Comparison of ENCODE assay signal across 21 cellular contexts in the genomic region with DNA sequence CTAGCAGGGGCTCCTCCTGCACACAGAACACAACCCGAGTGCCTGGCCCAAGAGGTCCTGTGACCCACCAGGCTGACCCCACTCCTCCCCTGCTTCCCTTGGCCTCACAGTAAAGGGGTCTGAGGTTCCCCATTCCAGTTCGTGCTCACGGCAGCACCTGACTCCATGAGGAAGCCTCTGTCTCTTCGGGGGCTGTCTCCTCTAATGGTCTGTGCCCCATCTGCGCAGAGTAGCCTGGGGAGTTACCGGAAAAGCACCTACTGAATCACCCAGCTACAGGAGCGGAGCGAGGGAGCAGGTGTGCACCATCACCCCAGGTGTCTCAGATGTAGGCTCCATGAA.
A peak's percentile ranks its signal among the peaks of the same experiment; 100 is the strongest.
DNase-seq lines count a peak whose midpoint lies in the region; ATAC-seq, FAIRE-seq and TF ChIP-seq lines count a peak whose summit lies in the region.
"Had no signal": no experiment of that assay in that cellular context is flagged by ENCODE, and none has a peak within 500 bp of the region (broad histone marks: within the 10 kb centered on the region; RNA-seq: fewer than 3 reads in every experiment).

No MANE protein-coding gene starts in this region.

- no peaks in the 10 kb centered on the region for H3K27me3 ChIP-seq in pancreas
- no peaks in the 10 kb centered on the region for H3K27me3 ChIP-seq in HAP-1 (ENCODE audit: low read depth)
- no peaks in the 10 kb centered on the region for H3K27me3 ChIP-seq in A673 (replicated peaks; ENCODE audit: insufficient read depth, low read depth, low read length, poor library complexity)
- H3K27me3 ChIP-seq: heart right ventricle, tibial artery had no signal

- in situ Hi-C loops in HAP-1 (cut with MboI; ENCODE audit: low sequenced_read_pairs) = no loop called here

- intact Hi-C loops in activated CD4-positive, alpha-beta T cell treated with anti-CD3 and anti-CD28 coated beads for 36 hours (cut with DNase I, micrococcal nuclease) = no loop called here
- intact Hi-C loops in pancreas (cut with DNase I) (no loop called here), A673 (cut with micrococcal nuclease; ENCODE audit: unreplicated experiment) (no loop called here)

- TF ChIP-seq CTCF in pancreas (IDR thresholded peaks at IDR 0.05) (no peak), A673 (conservative IDR thresholded peaks at IDR 0.05; ENCODE audit: low read depth, low read length) (no peak)

- no peaks in the 10 kb centered on the region for H3K9me3 Mint-ChIP-seq in activated CD4-positive, alpha-beta T cell treated with anti-CD3 and anti-CD28 coated beads for 36 hours (ENCODE audit: low read depth)
- H3K9me3 Mint-ChIP-seq in central memory CD8-positive, alpha-beta T cell = no peaks in the 10 kb centered on the region
- H3K9me3 Mint-ChIP-seq: activated T-helper 2 cell treated with anti-CD3 and anti-CD28 coated beads, Interferon-gamma antibody, Interleukin-2, Interleukin-4, amounts not matched to agents 10 μg/mL and 5 μg/mL and 100 μg/mL, durations not matched to agents 14 hours and 24 hours and 36 hours had no signal

- no TSS peak for BruUV-seq in A673 (replicated peaks; lab: Mats Ljungman, UMichigan)

- H3K36me3 Mint-ChIP-seq in activated CD4-positive, alpha-beta T cell treated with anti-CD3 and anti-CD28 coated beads for 36 hours (ENCODE audit: low read depth) = peaks cover 3% of the 10 kb centered on the region
- H3K36me3 Mint-ChIP-seq in central memory CD8-positive, alpha-beta T cell (ENCODE audit: insufficient read depth) = peaks cover 34% of the 10 kb centered on the region

- no peak for DNase-seq in activated CD4-positive, alpha-beta T cell treated with anti-CD3 and anti-CD28 coated beads for 36 hours
- DNase-seq in activated CD4-positive, alpha-beta T cell treated with anti-CD3 and anti-CD28 coated beads for 4 hours = no peak
- DNase-seq in central memory CD8-positive, alpha-beta T cell (ENCODE audit: low spot score in 2 of 2) = no peak
- DNase-seq in pancreas = peak in 1 of 6 donors; percentile 38
- DNase-seq in HAP-1 (ENCODE audit: low spot score in 2 of 2) = no peak
- DNase-seq in GM12892 (ENCODE audit: insufficient read length) = no peak
- DNase-seq in A673 (ENCODE audit: low spot score) = no peak
- DNase-seq: activated CD8-positive, alpha-beta memory T cell treated with anti-CD3 and anti-CD28 coated beads for 24 hours; C1 segment of cervical spinal cord; DMS79 treated with DMSO at 0.1 percent for 48 hours; heart right ventricle; mesendoderm; occipital lobe; PC-9; tibial artery had no signal

- H3K4me1 Mint-ChIP-seq in activated CD4-positive, alpha-beta T cell treated with anti-CD3 and anti-CD28 coated beads for 36 hours = peaks cover 4% of the 10 kb centered on the region
- H3K4me1 Mint-ChIP-seq in central memory CD8-positive, alpha-beta T cell = peaks cover 14% of the 10 kb centered on the region

- POLR2A ChIA-PET in activated CD4-positive, alpha-beta T cell treated with anti-CD3 and anti-CD28 coated beads for 36 hours (lab: Charles Lee) = no interaction called here
- POLR2A ChIA-PET in A673 (lab: Charles Lee; ENCODE audit: low non-redundant PET) = no interaction called here

- no peak overlapping the region for H3K4me3 Mint-ChIP-seq in activated CD4-positive, alpha-beta T cell treated with anti-CD3 and anti-CD28 coated beads for 36 hours
- no peak overlapping the region for H3K4me3 Mint-ChIP-seq in central memory CD8-positive, alpha-beta T cell

- peak overlapping the region; percentile 34 for H3K27ac Mint-ChIP-seq in activated CD4-positive, alpha-beta T cell treated with anti-CD3 and anti-CD28 coated beads for 36 hours
- peak overlapping the region; percentile 81 for H3K27ac Mint-ChIP-seq in central memory CD8-positive, alpha-beta T cell (ENCODE audit: low read depth)
- H3K27ac Mint-ChIP-seq: activated T-helper 2 cell treated with anti-CD3 and anti-CD28 coated beads, Interferon-gamma antibody, Interleukin-2, Interleukin-4, amounts not matched to agents 10 μg/mL and 5 μg/mL and 100 μg/mL, durations not matched to agents 14 hours and 24 hours and 36 hours had no signal

- CTCF ChIA-PET in activated CD4-positive, alpha-beta T cell treated with anti-CD3 and anti-CD28 coated beads for 36 hours (lab: Charles Lee) = interaction anchor here (0.6 kb wide), 1 partner anchor 219 kb away, joined by 3 read pairs; no protein-coding TSS in a partner anchor
- CTCF ChIA-PET in A673 (lab: Charles Lee) = no interaction called here

- WGBS in pancreas, 2 donors = 85 to 90% methylated on average over 8 of the region's 8 CpGs

- H3K4me3 ChIP-seq in pancreas (no peak overlapping the region), HAP-1 (no peak overlapping the region), A673 (ENCODE audit: low read depth, low read length, poor library complexity, severe bottlenecking) (no peak overlapping the region)
- H3K4me3 ChIP-seq: heart right ventricle, K562, PC-9, tibial artery had no signal

- no peaks in the 10 kb centered on the region for H3K9me3 ChIP-seq in KOPT-K1 (ENCODE audit: insufficient read depth, low read length, poor library complexity, severe bottlenecking)
- H3K9me3 ChIP-seq in pancreas = no peaks in the 10 kb centered on the region
- H3K9me3 ChIP-seq in HAP-1 = no peaks in the 10 kb centered on the region
- no peaks in the 10 kb centered on the region for H3K9me3 ChIP-seq in A673 (ENCODE audit: low read depth, low read length, poor library complexity, severe bottlenecking)
- H3K9me3 ChIP-seq: heart right ventricle, tibial artery had no signal

- peak overlapping the region; percentile 60 for H3K27ac ChIP-seq in KOPT-K1 (ENCODE audit: low read depth, low read length, poor library complexity, severe bottlenecking)
- H3K27ac ChIP-seq in pancreas = peak overlapping the region; percentile 47 to 76 (median 64)
- H3K27ac ChIP-seq in A673 (ENCODE audit: low read depth, low read length, poor library complexity, severe bottlenecking) = no peak overlapping the region
- H3K27ac ChIP-seq: 22Rv1, PC-9, tibial artery had no signal

- FAIRE-seq in pancreas (lab: Jason Lieb, UNC) (no peak), GM12892 (lab: Jason Lieb, UNC) (no peak)
- FAIRE-seq: islet of Langerhans, K562, TTC549 had no signal

- TF ChIP-seq POLR2A in GM12892 (IDR thresholded peaks at IDR 0.05; ENCODE audit: low read depth, low read length) = no peak

- H3K4me1 ChIP-seq in pancreas (peaks cover 37 to 49% (median 45%) of the 10 kb centered on the region in 3 donors), HAP-1 (no peaks in the 10 kb centered on the region), A673 (ENCODE audit: insufficient read depth, low read length, poor library complexity, severe bottlenecking) (no peaks in the 10 kb centered on the region)

- ATAC-seq in activated CD4-positive, alpha-beta T cell treated with anti-CD3 and anti-CD28 coated beads for 36 hours = no peak
- no peak for ATAC-seq in central memory CD8-positive, alpha-beta T cell (replicated peaks; ENCODE audit: extremely low read depth, poor library complexity, severe bottlenecking)
- ATAC-seq in pancreas = no peak
- ATAC-seq: heart right ventricle had no signal

- H3K27me3 Mint-ChIP-seq in activated CD4-positive, alpha-beta T cell treated with anti-CD3 and anti-CD28 coated beads for 36 hours = no peaks in the 10 kb centered on the region
- no peaks in the 10 kb centered on the region for H3K27me3 Mint-ChIP-seq in central memory CD8-positive, alpha-beta T cell

- H3K36me3 ChIP-seq in KOPT-K1 (ENCODE audit: insufficient read depth, low read length) (peaks cover 99% of the 10 kb centered on the region), pancreas (peaks cover 0 to 32% (median 8%) of the 10 kb centered on the region in 3 donors), HAP-1 (replicated peaks) (peaks cover 15% of the 10 kb centered on the region), A673 (ENCODE audit: insufficient read depth, low read length, poor library complexity, severe bottlenecking) (no peaks in the 10 kb centered on the region)
